Comparison of ENCODE assay signal across 21 cellular contexts in genomic region chr2:36410681-36411080, GRCh38. TPM values are rescaled to one million over a fixed set of nuclear protein-coding genes. Genes with fewer than 3 reads are reported as not detected.
DNase-seq lines count a peak whose midpoint lies in the region; ATAC-seq and TF ChIP-seq lines count a peak whose summit lies in the region.
"Had no signal": no experiment of that assay in that cellular context is flagged by ENCODE, and none has a peak within 500 bp of the region (broad histone marks: within the 10 kb centered on the region; RNA-seq: fewer than 3 reads in every experiment).

No MANE protein-coding gene starts in this region.

- no peaks in the 10 kb centered on the region for H3K9me3 Mint-ChIP-seq in WTC11
- H3K9me3 Mint-ChIP-seq: activated naive CD8-positive, alpha-beta T cell treated with anti-CD3 and anti-CD28 coated beads, Interleukin-2, amount 50 U/mL, for 24 hours; activated T-cell treated with anti-CD3 and anti-CD28 coated beads, Interleukin-2, amount 50 U/mL, for 4 hours; CD8-positive, alpha-beta memory T cell had no signal

- DNase-seq in heart right ventricle: no peak
- no peak for DNase-seq in Right ventricle myocardium inferior (ENCODE audit: missing footprints)
- DNase-seq in WTC11 (ENCODE audit: low spot score): no peak
- DNase-seq in kidney glomerular epithelial cell (lab: John Stamatoyannopoulos, UW): peak; percentile 12
- DNase-seq in thoracic aorta (ENCODE audit: low spot score): no peak
- no peak for DNase-seq in NCI-H524 treated with DMSO at 0.1 percent for 48 hours (lab: John Stamatoyannopoulos, UW)
- DNase-seq in effector CD8-positive, alpha-beta T cell (lab: John Stamatoyannopoulos, UW): no peak
- DNase-seq: activated CD4-positive, alpha-beta T cell treated with anti-CD3 and anti-CD28 coated beads for 48 hours; activated naive CD8-positive, alpha-beta T cell treated with anti-CD3 and anti-CD28 coated beads, Interleukin-2, amount 50 U/mL, for 24 hours; activated T-cell treated with anti-CD3 and anti-CD28 coated beads, Interleukin-2, amount 50 U/mL, for 4 hours; CD8-positive, alpha-beta memory T cell; DMS 273 treated with DMSO at 0.1 percent for 48 hours; HCEC 1CT; NCI-H1436; NCI-H446 treated with DMSO at 0.1 percent for 48 hours; stimulated activated naive CD4-positive, alpha-beta T cell treated with Interleukin-2 at 50 U/mL for 16 hours; T-helper 9 cell had no signal

- intact Hi-C loops in heart right ventricle (cut with DNase I) (loop anchor here in 3 of 10 donors (5.0 kb wide), 2 partner anchors 47 to 53 kb away; partner anchors contain the start of gene CRIM1 (in 3 of the 3)), Right ventricle myocardium inferior (cut with DNase I) (no loop called here)

- H3K36me3 ChIP-seq in heart right ventricle: no peaks in the 10 kb centered on the region
- H3K36me3 ChIP-seq in thoracic aorta: no peaks in the 10 kb centered on the region
- H3K36me3 ChIP-seq: tibial nerve had no signal

- CTCF ChIA-PET in WTC11 (lab: Charles Lee): interaction anchor here (1.7 kb wide), 1 partner anchor 49 kb away, joined by 6 read pairs; no protein-coding TSS in a partner anchor

- peaks cover 76% of the 10 kb centered on the region for H3K4me1 Mint-ChIP-seq in WTC11
- H3K4me1 Mint-ChIP-seq: CD8-positive, alpha-beta memory T cell had no signal

- H3K4me3 ChIP-seq in heart right ventricle (no peak overlapping the region), thoracic aorta (no peak overlapping the region)
- H3K4me3 ChIP-seq: tibial nerve had no signal

- no peaks in the 10 kb centered on the region for H3K36me3 Mint-ChIP-seq in WTC11

- no peaks in the 10 kb centered on the region for H3K9me3 ChIP-seq in heart right ventricle
- no peaks in the 10 kb centered on the region for H3K9me3 ChIP-seq in thoracic aorta
- H3K9me3 ChIP-seq: tibial nerve had no signal

- H3K27me3 ChIP-seq in heart right ventricle: no peaks in the 10 kb centered on the region
- H3K27me3 ChIP-seq in thoracic aorta (replicated peaks; ENCODE audit: insufficient read depth): no peaks in the 10 kb centered on the region
- H3K27me3 ChIP-seq: tibial nerve had no signal

- H3K4me3 Mint-ChIP-seq in WTC11: no peak overlapping the region
- H3K4me3 Mint-ChIP-seq: activated naive CD8-positive, alpha-beta T cell treated with anti-CD3 and anti-CD28 coated beads, Interleukin-2, amount 50 U/mL, for 24 hours; activated T-cell treated with anti-CD3 and anti-CD28 coated beads, Interleukin-2, amount 50 U/mL, for 4 hours; CD8-positive, alpha-beta memory T cell had no signal

- peak overlapping the region in 6 of 10 donors; percentile 5 to 80 (median 52) for H3K27ac ChIP-seq in heart right ventricle
- H3K27ac ChIP-seq in thoracic aorta: peak overlapping the region; percentile 49 to 58
- H3K27ac ChIP-seq: epithelial cell of prostate, VCaP had no signal

- no peaks in the 10 kb centered on the region for H3K27me3 Mint-ChIP-seq in WTC11 (ENCODE audit: low read depth)
- H3K27me3 Mint-ChIP-seq: CD8-positive, alpha-beta memory T cell had no signal

- TF ChIP-seq CTCF in heart right ventricle (IDR thresholded peaks at IDR 0.05) (no peak), WTC11 (IDR thresholded peaks at IDR 0.05) (no peak), thoracic aorta (IDR thresholded peaks at IDR 0.05) (no peak)

- ATAC-seq in heart right ventricle (no peak), Right ventricle myocardium inferior (no peak), WTC11 (no peak), thoracic aorta (ENCODE audit: insufficient number of reproducible peaks, low FRiP score, low read depth) (no peak), GM19395 (IDR thresholded peaks at IDR 0.05; ENCODE audit: unreplicated experiment) (no peak)
- ATAC-seq: activated naive CD8-positive, alpha-beta T cell treated with anti-CD3 and anti-CD28 coated beads, Interleukin-2, amount 50 U/mL, for 24 hours; activated T-cell treated with anti-CD3 and anti-CD28 coated beads, Interleukin-2, amount 50 U/mL, for 4 hours had no signal

- POLR2A ChIA-PET in WTC11 (lab: Charles Lee): no interaction called here

- 0 out of 2 replicates have a peak overlapping the region, but pooled peaks have one; percentile 72 for H3K27ac Mint-ChIP-seq in WTC11
- H3K27ac Mint-ChIP-seq: activated naive CD8-positive, alpha-beta T cell treated with anti-CD3 and anti-CD28 coated beads, Interleukin-2, amount 50 U/mL, for 24 hours; CD8-positive, alpha-beta memory T cell had no signal

- H3K4me1 ChIP-seq in heart right ventricle (peaks cover 24 to 100% (median 88%) of the 10 kb centered on the region in 9 donors), thoracic aorta (ENCODE audit: control insufficient read depth in 1 of 2, low read depth in 2 of 2) (peaks cover 72 to 97% of the 10 kb centered on the region in 2 donors)

- WGBS in heart right ventricle, 2 donors: 54 to 74% methylated on average over 4 of the region's 4 CpGs

TF ChIP-seq in WTC11, 78 proteins besides CTCF, POLR2A, EP300 and RAD21:
- TF ChIP-seq TEAD4 (CRISPR knock-in tag; IDR thresholded peaks at IDR 0.05) (no peak), USF2 (CRISPR knock-in tag; IDR thresholded peaks at IDR 0.05) (no peak), TEAD1 (CRISPR knock-in tag; IDR thresholded peaks at IDR 0.05) (no peak), GABPB1 (CRISPR knock-in tag; IDR thresholded peaks at IDR 0.05) (no peak), ATF6 (CRISPR knock-in tag; IDR thresholded peaks at IDR 0.05) (no peak)
- TF ChIP-seq, protein P1, sequence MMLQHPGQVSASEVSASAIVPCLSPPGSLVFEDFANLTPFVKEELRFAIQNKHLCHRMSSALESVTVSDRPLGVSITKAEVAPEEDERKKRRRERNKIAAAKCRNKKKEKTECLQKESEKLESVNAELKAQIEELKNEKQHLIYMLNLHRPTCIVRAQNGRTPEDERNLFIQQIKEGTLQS (CRISPR knock-in tag; conservative IDR thresholded peaks at IDR 0.05): no peak

RNA-seq across cellular contexts. Expression of gene CRIM1, which starts 55.1 kb away (rescaled TPM):
- 10 to 100 TPM; 35.1 to 83.6 (median 66.5) TPM for total RNA-seq in heart right ventricle
- 10 to 100 TPM; 14.1 to 21.4 TPM for polyA plus RNA-seq in heart right ventricle
- 21.7 TPM for total RNA-seq in Right ventricle myocardium inferior
- total RNA-seq in WTC11 (2021): 24.1 to 25.1 TPM (median 24.3 TPM) in 3 replicates
- 100 to 1,000 TPM; 217 to 465 TPM for total RNA-seq in thoracic aorta
